ENCODE assay signal across 11 cellular contexts in the genomic region with DNA sequence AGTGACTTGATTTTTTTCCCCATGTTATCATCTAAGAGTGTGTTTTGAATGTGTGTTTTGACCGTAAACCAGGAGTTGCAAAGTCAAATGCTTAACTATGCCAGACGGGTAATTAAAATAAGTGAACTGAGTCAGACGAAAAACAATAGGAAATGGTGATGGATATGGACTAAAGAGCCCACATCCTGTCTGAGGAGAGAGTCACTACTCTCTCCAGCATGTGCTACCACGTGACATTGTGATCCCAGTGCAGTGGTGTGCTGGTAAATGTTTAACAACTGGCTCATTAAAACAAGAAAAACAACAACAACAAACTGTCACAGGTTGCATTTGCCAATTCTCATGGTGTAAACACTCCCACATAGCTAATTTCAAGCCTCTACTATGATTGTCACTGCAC.
DNase-seq lines count a peak whose midpoint lies in the region; ATAC-seq, FAIRE-seq and TF ChIP-seq lines count a peak whose summit lies in the region.
"Had no signal": no experiment of that assay in that cellular context is flagged by ENCODE, and none has a peak within 500 bp of the region (broad histone marks: within the 10 kb centered on the region; RNA-seq: fewer than 3 reads in every experiment).

No MANE protein-coding gene starts in this region.

- no peak overlapping the region for H3K27ac Mint-ChIP-seq in activated T-helper 2 cell treated with anti-CD3 and anti-CD28 coated beads, Interferon-gamma antibody, Interleukin-2, Interleukin-4, amounts not matched to agents 10 μg/mL and 5 μg/mL and 100 μg/mL, durations not matched to agents 14 hours and 24 hours and 36 hours
- H3K27ac Mint-ChIP-seq in natural killer cell: no peak overlapping the region

- no peaks in the 10 kb centered on the region for H3K9me3 ChIP-seq in mesenchymal stem cell (ENCODE audit: control insufficient read depth, low read length)

- no peak overlapping the region for H3K4me3 ChIP-seq in mesenchymal stem cell (ENCODE audit: insufficient read depth in 1 of 2, low read depth in 1 of 2, low read length in 2 of 2)
- H3K4me3 ChIP-seq: GM12878, lung had no signal

- no peak overlapping the region for H4K8ac ChIP-seq in mesenchymal stem cell (ENCODE audit: low read length)

- ATAC-seq in HG03139 (IDR thresholded peaks at IDR 0.05; ENCODE audit: unreplicated experiment) (peak; percentile 68), HG03469 (IDR thresholded peaks at IDR 0.05; ENCODE audit: unreplicated experiment) (no peak), natural killer cell (no peak), HG02678 (IDR thresholded peaks at IDR 0.05; ENCODE audit: unreplicated experiment) (no peak)
- ATAC-seq: GM12878 had no signal

- no peaks in the 10 kb centered on the region for H3K79me1 ChIP-seq in mesenchymal stem cell (replicated peaks; ENCODE audit: low read length, poor library complexity, severe bottlenecking)

- no peak for DNase-seq in GM18507 (ENCODE audit: extremely low spot score, insufficient read length, low read depth)
- peak; percentile 92 for DNase-seq in amniotic epithelial cell (ENCODE audit: low read depth)
- DNase-seq in mesenchymal stem cell: peak; percentile 90
- DNase-seq in activated T-helper 2 cell treated with anti-CD3 and anti-CD28 coated beads, Interferon-gamma antibody, Interleukin-2, Interleukin-4, amounts not matched to agents 10 μg/mL and 5 μg/mL and 100 μg/mL, durations not matched to agents 14 hours and 24 hours and 36 hours (ENCODE audit: low spot score): no peak
- DNase-seq in natural killer cell: no peak
- DNase-seq: SIG-M5 had no signal

- H2BK12ac ChIP-seq in mesenchymal stem cell (ENCODE audit: low read length in 2 of 2): no peak overlapping the region

- H3K36me3 Mint-ChIP-seq in activated T-helper 2 cell treated with anti-CD3 and anti-CD28 coated beads, Interferon-gamma antibody, Interleukin-2, Interleukin-4, amounts not matched to agents 10 μg/mL and 5 μg/mL and 100 μg/mL, durations not matched to agents 14 hours and 24 hours and 36 hours (ENCODE audit: low read depth): no peaks in the 10 kb centered on the region
- no peaks in the 10 kb centered on the region for H3K36me3 Mint-ChIP-seq in natural killer cell

- no peak overlapping the region for H3K4ac ChIP-seq in mesenchymal stem cell (ENCODE audit: low read depth in 1 of 2, low read length in 2 of 2)

- no peak overlapping the region for H4K91ac ChIP-seq in mesenchymal stem cell (ENCODE audit: low read length)

- H2AFZ ChIP-seq in mesenchymal stem cell (ENCODE audit: low read depth, low read length): no peak overlapping the region

- no peak overlapping the region for H3K9ac ChIP-seq in mesenchymal stem cell (ENCODE audit: low read length)

- no peak overlapping the region for H3K4me3 Mint-ChIP-seq in activated T-helper 2 cell treated with anti-CD3 and anti-CD28 coated beads, Interferon-gamma antibody, Interleukin-2, Interleukin-4, amounts not matched to agents 10 μg/mL and 5 μg/mL and 100 μg/mL, durations not matched to agents 14 hours and 24 hours and 36 hours (ENCODE audit: low read depth)
- H3K4me3 Mint-ChIP-seq in natural killer cell: no peak overlapping the region

- 2% methylated on average over 4 of the region's 4 CpGs for WGBS in mesenchymal stem cell

- peak overlapping the region; percentile 15 for H2BK5ac ChIP-seq in mesenchymal stem cell (ENCODE audit: low read depth, low read length, poor library complexity, severe bottlenecking)

- no peak for TF ChIP-seq CTCF in natural killer cell (IDR thresholded peaks at IDR 0.05)

- no peaks in the 10 kb centered on the region for H3K27me3 ChIP-seq in mesenchymal stem cell (ENCODE audit: control insufficient read depth in 1 of 2, insufficient read depth in 1 of 2, low read length in 2 of 2)

- H3K4me2 ChIP-seq in mesenchymal stem cell (ENCODE audit: low read length, poor library complexity, severe bottlenecking): no peak overlapping the region

- no peaks in the 10 kb centered on the region for H3K36me3 ChIP-seq in mesenchymal stem cell (ENCODE audit: control insufficient read depth in 1 of 2, insufficient read depth in 2 of 2, low read depth in 1 of 2, low read length in 2 of 2)

- no peak overlapping the region for H3K14ac ChIP-seq in mesenchymal stem cell (ENCODE audit: low read length in 2 of 2)

- H3K9me3 Mint-ChIP-seq in activated T-helper 2 cell treated with anti-CD3 and anti-CD28 coated beads, Interferon-gamma antibody, Interleukin-2, Interleukin-4, amounts not matched to agents 10 μg/mL and 5 μg/mL and 100 μg/mL, durations not matched to agents 14 hours and 24 hours and 36 hours: no peaks in the 10 kb centered on the region
- H3K9me3 Mint-ChIP-seq in natural killer cell: no peaks in the 10 kb centered on the region

- peaks cover 2% of the 10 kb centered on the region for H3K4me1 ChIP-seq in mesenchymal stem cell (ENCODE audit: control insufficient read depth, insufficient read depth, low read depth, low read length)

- no peak overlapping the region for H3K18ac ChIP-seq in mesenchymal stem cell (ENCODE audit: low read depth in 1 of 2, low read length in 2 of 2)

- no peak overlapping the region for H3K23ac ChIP-seq in mesenchymal stem cell (ENCODE audit: low read length in 2 of 2)

- intact Hi-C loops in activated T-helper 2 cell treated with anti-CD3 and anti-CD28 coated beads, Interferon-gamma antibody, Interleukin-2, Interleukin-4, amounts not matched to agents 10 μg/mL and 5 μg/mL and 100 μg/mL, durations not matched to agents 14 hours and 24 hours and 36 hours (cut with micrococcal nuclease): no loop called here
- intact Hi-C loops in natural killer cell (cut with micrococcal nuclease): no loop called here

- peaks cover 3% of the 10 kb centered on the region for H3K4me1 Mint-ChIP-seq in activated T-helper 2 cell treated with anti-CD3 and anti-CD28 coated beads, Interferon-gamma antibody, Interleukin-2, Interleukin-4, amounts not matched to agents 10 μg/mL and 5 μg/mL and 100 μg/mL, durations not matched to agents 14 hours and 24 hours and 36 hours (ENCODE audit: low read depth)
- H3K4me1 Mint-ChIP-seq in natural killer cell: no peaks in the 10 kb centered on the region

- peak overlapping the region; percentile 85 for H3K27ac ChIP-seq in mesenchymal stem cell (ENCODE audit: low read length, poor library complexity, severe bottlenecking)

- H2BK15ac ChIP-seq in mesenchymal stem cell (ENCODE audit: low read depth, poor library complexity, severe bottlenecking): no peak overlapping the region

- H2AK5ac ChIP-seq in mesenchymal stem cell (ENCODE audit: low read length, severe bottlenecking): no peak overlapping the region

- H3K27me3 Mint-ChIP-seq in activated T-helper 2 cell treated with anti-CD3 and anti-CD28 coated beads, Interferon-gamma antibody, Interleukin-2, Interleukin-4, amounts not matched to agents 10 μg/mL and 5 μg/mL and 100 μg/mL, durations not matched to agents 14 hours and 24 hours and 36 hours (ENCODE audit: low read depth): no peaks in the 10 kb centered on the region
- peaks cover 0 to 5% of the 10 kb centered on the region in 2 donors for H3K27me3 Mint-ChIP-seq in natural killer cell (ENCODE audit: low read depth in 2 of 2)

- H2BK120ac ChIP-seq in mesenchymal stem cell (ENCODE audit: low read depth, low read length): no peak overlapping the region

- peak; percentile 56 for FAIRE-seq in GM18507 (lab: Jason Lieb, UNC)
- FAIRE-seq: GM12878 had no signal

Comparison
In these comparisons a context has a peak if more than half of its experiments do, and no peak if none do; other contexts are left out.
1. DNase-seq: peak in amniotic epithelial cell (single experiment) and mesenchymal stem cell (single experiment); none in GM18507 (single experiment), activated T-helper 2 cell treated with anti-CD3 and anti-CD28 coated beads, Interferon-gamma antibody, Interleukin-2, Interleukin-4, amounts not matched to agents 10 μg/mL and 5 μg/mL and 100 μg/mL, durations not matched to agents 14 hours and 24 hours and 36 hours (single experiment) and natural killer cell (single experiment).